ENCODE assay signal across 15 cellular contexts in the genomic region with DNA sequence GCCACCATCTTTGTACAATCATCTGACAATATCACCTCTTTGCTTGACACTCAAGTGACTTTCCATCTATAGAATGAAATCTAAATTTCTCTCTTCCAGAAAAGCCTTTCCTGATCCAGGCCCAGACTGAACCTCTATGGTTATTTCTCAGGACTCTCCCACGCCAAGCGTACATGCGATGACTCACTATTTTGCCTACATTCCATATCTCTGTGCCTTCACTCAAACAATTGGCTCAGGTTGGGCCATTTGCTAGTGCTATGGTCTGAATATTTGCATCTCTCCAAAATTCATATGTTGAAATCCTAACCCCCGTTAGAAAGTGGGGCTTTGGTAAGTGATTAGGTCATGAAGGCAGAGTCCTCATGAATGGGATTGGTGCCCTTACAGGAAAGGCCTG. TPM values are rescaled to one million over a fixed set of nuclear protein-coding genes. Genes with fewer than 3 reads are reported as not detected.
"Had no signal": no experiment of that assay in that cellular context is flagged by ENCODE, and none has a peak within 500 bp of the region (broad histone marks: within the 10 kb centered on the region; RNA-seq: fewer than 3 reads in every experiment).

No MANE protein-coding gene starts in this region.

- H3K27ac Mint-ChIP-seq: activated naive CD4-positive, alpha-beta T cell treated with anti-CD3 and anti-CD28 coated beads for 36 hours; naive thymus-derived CD4-positive, alpha-beta T cell; stimulated activated effector memory CD8-positive, alpha-beta T cell treated with anti-CD3 and anti-CD28 coated beads, Interleukin-12 subunit alpha, Interleukin-12 subunit beta, amount 100 ng/mL, for 72 hours had no signal

- ATAC-seq: body of pancreas; left lobe of liver; mucosa of descending colon; naive thymus-derived CD4-positive, alpha-beta T cell; pancreas; stimulated activated effector memory CD8-positive, alpha-beta T cell treated with anti-CD3 and anti-CD28 coated beads, Interleukin-12 subunit alpha, Interleukin-12 subunit beta, amount 100 ng/mL, for 72 hours had no signal

- H3K9me3 ChIP-seq: body of pancreas, mucosa of descending colon, pancreas, tibial artery had no signal

- H3K27me3 ChIP-seq: body of pancreas, pancreas, tibial artery had no signal

- DNase-seq: activated CD4-positive, alpha-beta T cell treated with anti-CD3 and anti-CD28 coated beads, Interleukin-2, amount 50 U/mL, for 4 hours; activated CD4-positive, CD25-positive, alpha-beta regulatory T cell treated with anti-CD3 and anti-CD28 coated beads, Interleukin-2, amount 50 U/mL, for 72 hours; activated naive CD4-positive, alpha-beta T cell treated with anti-CD3 and anti-CD28 coated beads for 36 hours; activated T-cell treated with anti-CD3 and anti-CD28 coated beads for 4 hours; body of pancreas; effector memory CD4-positive, alpha-beta T cell; islet precursor cell; mucosa of descending colon; naive thymus-derived CD4-positive, alpha-beta T cell; pancreas; T-helper 1 cell; T1000; tibial artery had no signal

- H3K9me3 Mint-ChIP-seq: activated naive CD4-positive, alpha-beta T cell treated with anti-CD3 and anti-CD28 coated beads for 36 hours; stimulated activated effector memory CD8-positive, alpha-beta T cell treated with anti-CD3 and anti-CD28 coated beads, Interleukin-12 subunit alpha, Interleukin-12 subunit beta, amount 100 ng/mL, for 72 hours had no signal

- H3K4me1 Mint-ChIP-seq: stimulated activated effector memory CD8-positive, alpha-beta T cell treated with anti-CD3 and anti-CD28 coated beads, Interleukin-12 subunit alpha, Interleukin-12 subunit beta, amount 100 ng/mL, for 72 hours had no signal

- H3K27ac ChIP-seq: body of pancreas, pancreas, tibial artery had no signal

- H3K36me3 Mint-ChIP-seq: stimulated activated effector memory CD8-positive, alpha-beta T cell treated with anti-CD3 and anti-CD28 coated beads, Interleukin-12 subunit alpha, Interleukin-12 subunit beta, amount 100 ng/mL, for 72 hours had no signal

- H3K27me3 Mint-ChIP-seq: naive thymus-derived CD4-positive, alpha-beta T cell had no signal

- H3K4me1 ChIP-seq: body of pancreas, pancreas had no signal

- H3K4me3 Mint-ChIP-seq: activated naive CD4-positive, alpha-beta T cell treated with anti-CD3 and anti-CD28 coated beads for 36 hours; naive thymus-derived CD4-positive, alpha-beta T cell; stimulated activated effector memory CD8-positive, alpha-beta T cell treated with anti-CD3 and anti-CD28 coated beads, Interleukin-12 subunit alpha, Interleukin-12 subunit beta, amount 100 ng/mL, for 72 hours had no signal

- FAIRE-seq: pancreas had no signal

- H3K4me3 ChIP-seq: body of pancreas, mucosa of descending colon, pancreas, tibial artery had no signal

RNA-seq across cellular contexts. Expression of a gene that starts 43.9 kb away (rescaled TPM):
- total RNA-seq: activated naive CD4-positive, alpha-beta T cell treated with anti-CD3 and anti-CD28 coated beads for 36 hours had no signal
